13 cellular contexts compared by ENCODE assay signal in genomic region chr1:41927118-41927517, GRCh38.
"Had no signal": no experiment of that assay in that cellular context is flagged by ENCODE, and none has a peak within 500 bp of the region (broad histone marks: within the 10 kb centered on the region; RNA-seq: fewer than 3 reads in every experiment).

No MANE protein-coding gene starts in this region.

- H3K4me3 ChIP-seq: dorsolateral prefrontal cortex, gastrocnemius medialis, heart left ventricle, testis, upper lobe of left lung had no signal

- ATAC-seq: activated CD8-positive, alpha-beta memory T cell treated with anti-CD3 and anti-CD28 coated beads, Interleukin-2, amount 10 ng/mL, durations not matched to agents 7 days and 5 days; gastrocnemius medialis; heart left ventricle; left cardiac atrium; sciatic nerve had no signal

- H3K4me1 ChIP-seq: gastrocnemius medialis, heart left ventricle, testis, upper lobe of left lung had no signal

- DNase-seq: activated CD4-positive, alpha-beta T cell treated with anti-CD3 and anti-CD28 coated beads, Interleukin-2, amount 50 U/mL, for 48 hours; activated CD4-positive, CD25-positive, alpha-beta regulatory T cell treated with anti-CD3 and anti-CD28 coated beads, Interleukin-2, amount 50 U/mL, for 72 hours; activated CD8-positive, alpha-beta memory T cell treated with anti-CD3 and anti-CD28 coated beads, Interleukin-2, amount 10 ng/mL, durations not matched to agents 7 days and 5 days; activated T-cell treated with anti-CD3 and anti-CD28 coated beads, Interleukin-2, amount 50 U/mL, for 1 hour; dorsolateral prefrontal cortex; endodermal cell; gastrocnemius medialis; heart left ventricle; left cardiac atrium; T-helper 9 cell; testis; upper lobe of left lung had no signal

- H3K27ac ChIP-seq: dorsolateral prefrontal cortex, gastrocnemius medialis, heart left ventricle, testis, upper lobe of left lung had no signal

- H3K9me3 ChIP-seq: gastrocnemius medialis, testis, upper lobe of left lung had no signal

- H3K27me3 ChIP-seq: dorsolateral prefrontal cortex, gastrocnemius medialis, heart left ventricle, testis, upper lobe of left lung had no signal

- H3K36me3 ChIP-seq: gastrocnemius medialis, heart left ventricle, upper lobe of left lung had no signal
